Comparison of ENCODE assay signal across 21 cellular contexts in genomic region chr5:179869101-179869500, GRCh38.
"Had no signal": no experiment of that assay in that cellular context is flagged by ENCODE, and none has a peak within 500 bp of the region (broad histone marks: within the 10 kb centered on the region; RNA-seq: fewer than 3 reads in every experiment).

No MANE protein-coding gene starts in this region.

- H3K27me3 Mint-ChIP-seq: activated CD4-positive, alpha-beta memory T cell treated with anti-CD3 and anti-CD28 coated beads, Interleukin-2, amount 10 ng/mL, durations not matched to agents 7 days and 5 days; activated naive CD8-positive, alpha-beta T cell treated with anti-CD3 and anti-CD28 coated beads for 36 hours; dendritic cell treated with granulocyte-macrophage colony-stimulating factor and Interleukin-4, amounts not matched to agents 40 ng/mL and 50 ng/mL, for 4 days had no signal

- ATAC-seq: foreskin keratinocyte; left cardiac atrium; stimulated activated naive CD8-positive, alpha-beta T cell treated with anti-CD3 and anti-CD28 coated beads, Interleukin-15, Interleukin-2, amounts not matched to agents 100 U/mL and 50 U/mL, for 24 hours; WTC11 had no signal

- H3K27ac ChIP-seq: brain microvascular endothelial cell, foreskin keratinocyte, parathyroid adenoma, skin epidermis, transverse colon had no signal

- H3K4me1 ChIP-seq: foreskin keratinocyte, parathyroid adenoma had no signal

- H3K27ac Mint-ChIP-seq: activated CD4-positive, alpha-beta memory T cell treated with anti-CD3 and anti-CD28 coated beads, Interleukin-2, amount 10 ng/mL, durations not matched to agents 7 days and 5 days; activated naive CD8-positive, alpha-beta T cell treated with anti-CD3 and anti-CD28 coated beads for 36 hours; dendritic cell treated with granulocyte-macrophage colony-stimulating factor and Interleukin-4, amounts not matched to agents 40 ng/mL and 50 ng/mL, for 4 days; mesothelial cell of epicardium; WTC11 had no signal

- H3K9me3 Mint-ChIP-seq: activated CD4-positive, alpha-beta memory T cell treated with anti-CD3 and anti-CD28 coated beads, Interleukin-2, amount 10 ng/mL, durations not matched to agents 7 days and 5 days; activated naive CD8-positive, alpha-beta T cell treated with anti-CD3 and anti-CD28 coated beads for 36 hours; dendritic cell treated with granulocyte-macrophage colony-stimulating factor and Interleukin-4, amounts not matched to agents 40 ng/mL and 50 ng/mL, for 4 days; mesothelial cell of epicardium; neural crest cell; WTC11 had no signal

- H3K9me3 ChIP-seq: transverse colon had no signal

- H3K4me3 ChIP-seq: lung, skin epidermis, transverse colon had no signal

- H3K4me1 Mint-ChIP-seq: activated CD4-positive, alpha-beta memory T cell treated with anti-CD3 and anti-CD28 coated beads, Interleukin-2, amount 10 ng/mL, durations not matched to agents 7 days and 5 days; mesothelial cell of epicardium had no signal

- DNase-seq: activated CD4-positive, alpha-beta memory T cell treated with anti-CD3 and anti-CD28 coated beads, Interleukin-2, amount 10 ng/mL, durations not matched to agents 7 days and 5 days; activated CD4-positive, alpha-beta T cell treated with anti-CD3 and anti-CD28 coated beads for 4 hours; activated gamma-delta T cell; activated naive CD8-positive, alpha-beta T cell treated with anti-CD3 and anti-CD28 coated beads for 36 hours; activated T-cell treated with anti-CD3 and anti-CD28 coated beads, Interleukin-2, amount 50 U/mL, for 48 hours; brain microvascular endothelial cell; cerebellar nuclear complex; effector memory CD4-positive, alpha-beta T cell; foreskin keratinocyte; left cardiac atrium; stimulated activated CD4-positive, alpha-beta T cell treated with anti-CD3 and anti-CD28 coated beads, Interleukin-4, amount 100 ng/mL, for 4 hours; stimulated activated CD8-positive, alpha-beta memory T cell treated with anti-CD3 and anti-CD28 coated beads, Interleukin-4, amount 100 ng/mL, for 48 hours; stimulated activated naive CD8-positive, alpha-beta T cell treated with anti-CD3 and anti-CD28 coated beads, Interleukin-15, Interleukin-2, amounts not matched to agents 100 U/mL and 50 U/mL, for 24 hours; transverse colon had no signal

- H3K4me3 Mint-ChIP-seq: activated CD4-positive, alpha-beta memory T cell treated with anti-CD3 and anti-CD28 coated beads, Interleukin-2, amount 10 ng/mL, durations not matched to agents 7 days and 5 days; activated naive CD8-positive, alpha-beta T cell treated with anti-CD3 and anti-CD28 coated beads for 36 hours; dendritic cell treated with granulocyte-macrophage colony-stimulating factor and Interleukin-4, amounts not matched to agents 40 ng/mL and 50 ng/mL, for 4 days; mesothelial cell of epicardium; neural crest cell; WTC11 had no signal

- H3K27me3 ChIP-seq: brain microvascular endothelial cell, foreskin keratinocyte, transverse colon had no signal
